Comparison of ENCODE assay signal across 22 cellular contexts in genomic region chr2:55391615-55392242, GRCh38.
"Had no signal": no experiment of that assay in that cellular context is flagged by ENCODE, and none has a peak within 500 bp of the region (broad histone marks: within the 10 kb centered on the region; RNA-seq: fewer than 3 reads in every experiment).

No MANE protein-coding gene starts in this region.

- ATAC-seq: heart right ventricle; naive thymus-derived CD8-positive, alpha-beta T cell; T-helper 17 cell had no signal

- FAIRE-seq: urothelium cell line had no signal

- H3K4me1 ChIP-seq: ascending aorta, esophagus squamous epithelium, right atrium auricular region had no signal

- H3K4me3 ChIP-seq: adrenal gland, ascending aorta, esophagus squamous epithelium, heart right ventricle, right atrium auricular region, spleen, thoracic aorta had no signal

- DNase-seq: activated B cell treated with CpG ODN at 0.5 μM for 24 hours; activated effector memory CD4-positive, alpha-beta T cell treated with anti-CD3 and anti-CD28 coated beads, Interleukin-2, amount 50 U/mL, for 16 hours; activated naive CD4-positive, alpha-beta T cell treated with anti-CD3 and anti-CD28 coated beads for 36 hours; activated naive CD8-positive, alpha-beta T cell treated with anti-CD3 and anti-CD28 coated beads for 36 hours; activated T-cell treated with anti-CD3 and anti-CD28 coated beads for 4 hours; adrenal gland; cortex of kidney; esophagus squamous epithelium; foreskin melanocyte; heart right ventricle; naive thymus-derived CD8-positive, alpha-beta T cell; nucleus accumbens; spleen; stimulated activated CD4-positive, alpha-beta T cell treated with anti-CD3 and anti-CD28 coated beads, Interleukin-2, amount 100 ng/mL, for 48 hours; stimulated activated naive CD4-positive, alpha-beta T cell treated with Interleukin-2 at 50 U/mL for 16 hours; T-helper 17 cell; T1000; trophoblast cell had no signal

- H3K27ac ChIP-seq: adrenal gland, ascending aorta, esophagus squamous epithelium, heart right ventricle, right atrium auricular region, spleen, thoracic aorta had no signal

- H3K36me3 ChIP-seq: adrenal gland, ascending aorta, esophagus squamous epithelium, right atrium auricular region, spleen, thoracic aorta had no signal

- H3K9me3 ChIP-seq: adrenal gland had no signal

- H3K27me3 ChIP-seq: adrenal gland, ascending aorta, esophagus squamous epithelium, heart right ventricle, right atrium auricular region, spleen had no signal
